8 cellular contexts compared by ENCODE assay signal in the genomic region with DNA sequence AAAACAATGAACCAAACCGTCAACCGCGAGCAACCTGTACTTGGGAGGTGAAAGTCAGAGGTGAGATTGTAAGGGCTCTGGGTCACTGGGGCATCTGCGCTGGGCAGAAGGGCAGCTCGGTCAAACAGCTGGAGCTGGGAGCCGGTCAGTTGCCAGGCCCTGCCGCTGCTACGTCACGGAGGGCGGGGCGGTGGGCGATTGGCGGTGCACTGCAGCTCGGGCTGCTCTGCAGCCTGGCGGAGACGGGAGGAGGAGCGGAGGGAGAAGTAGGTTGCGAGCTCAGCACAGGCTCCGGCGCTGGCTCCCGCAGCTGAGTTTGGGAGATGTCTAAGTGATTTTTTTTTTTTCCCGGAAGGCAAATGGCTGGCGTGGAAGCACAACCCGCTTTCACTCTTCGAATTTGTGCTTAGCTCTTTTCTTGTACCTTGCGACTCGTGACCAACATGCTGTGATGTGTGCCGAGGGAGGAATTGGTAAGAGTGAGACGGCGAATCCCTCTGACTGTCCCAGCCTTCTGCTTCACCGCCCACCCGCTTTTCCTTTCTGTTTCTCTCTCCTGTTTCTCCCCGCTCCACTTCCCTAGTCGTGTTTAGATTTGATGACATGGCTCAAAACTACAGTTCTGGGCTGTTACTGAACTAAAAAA. TPM values are rescaled to one million over a fixed set of nuclear protein-coding genes. Genes with fewer than 3 reads are reported as not detected.
DNase-seq lines count a peak whose midpoint lies in the region; ATAC-seq and TF ChIP-seq lines count a peak whose summit lies in the region.

A gene (plus strand): TSS at position 229 of the 646 bp plus-strand sequence. CDS start 27,266 bp downstream, outside the sequence.

- no peaks in the 10 kb centered on the region for H4K20me1 ChIP-seq in GM23338 (replicated peaks; ENCODE audit: insufficient read depth)

- H3K36me3 ChIP-seq in GM23338 (ENCODE audit: insufficient read depth) (no peaks in the 10 kb centered on the region), RWPE2 (ENCODE audit: low read depth) (no peaks in the 10 kb centered on the region; the same call in 1 of the 2 replicates)

- H3K27me3 ChIP-seq in GM23338 (ENCODE audit: insufficient read depth) = no peaks in the 10 kb centered on the region
- no peaks in the 10 kb centered on the region for H3K27me3 ChIP-seq in RWPE2 (ENCODE audit: insufficient read depth, poor library complexity, severe bottlenecking)

- peak within 1 kb of the TSS; percentile 89 for H3K4me3 Mint-ChIP-seq in GM23338
- H3K4me3 Mint-ChIP-seq in nephron progenitor cell = peak within 1 kb of the TSS; percentile 96
- peak within 1 kb of the TSS; percentile 92 for H3K4me3 Mint-ChIP-seq in stimulated activated naive CD8-positive, alpha-beta T cell treated with anti-CD3 and anti-CD28 coated beads, Interleukin-15, Interleukin-2, amounts not matched to agents 100 ng/mL and 50 ng/mL, for 24 hours

- H3K9me3 Mint-ChIP-seq in GM23338 (no peaks in the 10 kb centered on the region), nephron progenitor cell (peaks cover 10% of the 10 kb centered on the region)
- no peaks in the 10 kb centered on the region for H3K9me3 Mint-ChIP-seq in stimulated activated naive CD8-positive, alpha-beta T cell treated with anti-CD3 and anti-CD28 coated beads, Interleukin-15, Interleukin-2, amounts not matched to agents 100 ng/mL and 50 ng/mL, for 24 hours

- H3K9me3 ChIP-seq in RWPE2 (ENCODE audit: severe bottlenecking) = peaks cover 3% of the 10 kb centered on the region

- peak; percentile 100 for ATAC-seq in GM23338
- peak; percentile 98 for ATAC-seq in RWPE2 (ENCODE audit: low read depth)

- peak within 1 kb of the TSS; percentile 75; the same call in 1 of the 2 replicates for H3K27ac ChIP-seq in GM23338 (ENCODE audit: low read depth)
- peak within 1 kb of the TSS; percentile 68 for H3K27ac ChIP-seq in RWPE2 (ENCODE audit: poor library complexity, severe bottlenecking)

- peaks cover 7% of the 10 kb centered on the region for H3K27me3 Mint-ChIP-seq in GM23338 (ENCODE audit: insufficient read depth, low read depth, poor library complexity)
- H3K27me3 Mint-ChIP-seq in nephron progenitor cell (ENCODE audit: low read depth, poor library complexity) = peaks cover 9% of the 10 kb centered on the region
- H3K27me3 Mint-ChIP-seq in stimulated activated naive CD8-positive, alpha-beta T cell treated with anti-CD3 and anti-CD28 coated beads, Interleukin-15, Interleukin-2, amounts not matched to agents 100 ng/mL and 50 ng/mL, for 24 hours = no peaks in the 10 kb centered on the region

- H3K4me3 ChIP-seq in GM23338 = peak within 1 kb of the TSS; percentile 59
- peak within 1 kb of the TSS; percentile 40 for H3K4me3 ChIP-seq in RWPE2 (ENCODE audit: severe bottlenecking)

- H3K36me3 Mint-ChIP-seq in GM23338 (ENCODE audit: low read depth) = no peaks in the 10 kb centered on the region
- H3K36me3 Mint-ChIP-seq in nephron progenitor cell (ENCODE audit: low read depth) = peaks cover 6% of the 10 kb centered on the region
- H3K36me3 Mint-ChIP-seq in stimulated activated naive CD8-positive, alpha-beta T cell treated with anti-CD3 and anti-CD28 coated beads, Interleukin-15, Interleukin-2, amounts not matched to agents 100 ng/mL and 50 ng/mL, for 24 hours (ENCODE audit: low read depth) = no peaks in the 10 kb centered on the region

- H3K27ac Mint-ChIP-seq in GM23338 (peak within 1 kb of the TSS; percentile 81), nephron progenitor cell (peak within 1 kb of the TSS; percentile 94)
- H3K27ac Mint-ChIP-seq in stimulated activated naive CD8-positive, alpha-beta T cell treated with anti-CD3 and anti-CD28 coated beads, Interleukin-15, Interleukin-2, amounts not matched to agents 100 ng/mL and 50 ng/mL, for 24 hours = peak within 1 kb of the TSS; percentile 93

- peak; percentile 95 for DNase-seq in ELF-1 (ENCODE audit: low read depth, low spot score)
- DNase-seq in GM23338 (ENCODE audit: low spot score) = peak; percentile 94
- peak; percentile 97 to 98 for DNase-seq in Kasumi-1 (lab: John Stamatoyannopoulos, UW)
- DNase-seq in RWPE2 (ENCODE audit: low spot score) = peak; percentile 93
- peak; percentile 67 for DNase-seq in activated gamma-delta T cell treated with Interleukin-2 at 50 U/mL for 16 hours
- DNase-seq in fibroblast of the conjunctiva (ENCODE audit: low read depth) = peak; percentile 86
- DNase-seq in nephron progenitor cell = peak; percentile 96

- no peaks in the 10 kb centered on the region for H3F3A ChIP-seq in GM23338 (replicated peaks; ENCODE audit: low read depth)

- peak within 1 kb of the TSS; percentile 82 for H3K4me2 ChIP-seq in GM23338

- H3K4me1 Mint-ChIP-seq in GM23338 (peaks cover 14% of the 10 kb centered on the region; the same call in 2 of the 3 replicates), nephron progenitor cell (peaks cover 21% of the 10 kb centered on the region)
- peaks cover 28% of the 10 kb centered on the region for H3K4me1 Mint-ChIP-seq in stimulated activated naive CD8-positive, alpha-beta T cell treated with anti-CD3 and anti-CD28 coated beads, Interleukin-15, Interleukin-2, amounts not matched to agents 100 ng/mL and 50 ng/mL, for 24 hours (ENCODE audit: low read depth)

- TF ChIP-seq CTCF in GM23338 (conservative IDR thresholded peaks at IDR 0.05; ENCODE audit: low read depth in 2 of 2) (no peak), RWPE2 (IDR thresholded peaks at IDR 0.05; ENCODE audit: poor library complexity, severe bottlenecking) (no peak), nephron progenitor cell (IDR thresholded peaks at IDR 0.05) (no peak)

- H2AFZ ChIP-seq in GM23338 = peak within 1 kb of the TSS; percentile 91

- H3K79me2 ChIP-seq in GM23338 (replicated peaks; ENCODE audit: insufficient read depth) = no peaks in the 10 kb centered on the region

- H3K4me1 ChIP-seq in GM23338 (ENCODE audit: insufficient read depth) (no peaks in the 10 kb centered on the region; the same call in 1 of the 2 replicates), RWPE2 (ENCODE audit: insufficient read depth, poor library complexity, severe bottlenecking) (peaks cover 32% of the 10 kb centered on the region)

- H3K9me2 ChIP-seq in GM23338 (ENCODE audit: insufficient read depth) = no peaks in the 10 kb centered on the region

TF ChIP-seq in GM23338, 12 proteins besides CTCF, POLR2A, EP300 and RAD21:
- peak; percentile 80 for TF ChIP-seq POLR2AphosphoS5 (IDR thresholded peaks at IDR 0.05; ENCODE audit: low read depth)
- peak; percentile 90 for TF ChIP-seq CREB1 (CRISPR knock-in tag; IDR thresholded peaks at IDR 0.05; ENCODE audit: low read depth)
- no peak for TF ChIP-seq EZH2phosphoT487 (IDR thresholded peaks at IDR 0.05; ENCODE audit: unreplicated experiment)
TF ChIP-seq in GM23338: peak in this region for 2.

RNA-seq across cellular contexts. Expression of the gene that starts here (rescaled TPM):
- 4.7 and 4.9 TPM in 2 replicates for total RNA-seq in GM23338 (2014; rRNA removed; shearing (Covaris generic))
- 3.4 and 4.5 TPM in 2 replicates for polyA plus RNA-seq in GM23338 (2016; fragmentation: Nextera tagmentation; extraction: Ambion mirVana)

Comparison
In these comparisons a context has a peak if more than half of its experiments do, and no peak if none do; other contexts are left out.
1. Peak in every context shown above with its lines: DNase-seq, ATAC-seq, H3K4me3 ChIP-seq and H3K27ac ChIP-seq.